ENCODE assay signal across 8 cellular contexts in the genomic region with DNA sequence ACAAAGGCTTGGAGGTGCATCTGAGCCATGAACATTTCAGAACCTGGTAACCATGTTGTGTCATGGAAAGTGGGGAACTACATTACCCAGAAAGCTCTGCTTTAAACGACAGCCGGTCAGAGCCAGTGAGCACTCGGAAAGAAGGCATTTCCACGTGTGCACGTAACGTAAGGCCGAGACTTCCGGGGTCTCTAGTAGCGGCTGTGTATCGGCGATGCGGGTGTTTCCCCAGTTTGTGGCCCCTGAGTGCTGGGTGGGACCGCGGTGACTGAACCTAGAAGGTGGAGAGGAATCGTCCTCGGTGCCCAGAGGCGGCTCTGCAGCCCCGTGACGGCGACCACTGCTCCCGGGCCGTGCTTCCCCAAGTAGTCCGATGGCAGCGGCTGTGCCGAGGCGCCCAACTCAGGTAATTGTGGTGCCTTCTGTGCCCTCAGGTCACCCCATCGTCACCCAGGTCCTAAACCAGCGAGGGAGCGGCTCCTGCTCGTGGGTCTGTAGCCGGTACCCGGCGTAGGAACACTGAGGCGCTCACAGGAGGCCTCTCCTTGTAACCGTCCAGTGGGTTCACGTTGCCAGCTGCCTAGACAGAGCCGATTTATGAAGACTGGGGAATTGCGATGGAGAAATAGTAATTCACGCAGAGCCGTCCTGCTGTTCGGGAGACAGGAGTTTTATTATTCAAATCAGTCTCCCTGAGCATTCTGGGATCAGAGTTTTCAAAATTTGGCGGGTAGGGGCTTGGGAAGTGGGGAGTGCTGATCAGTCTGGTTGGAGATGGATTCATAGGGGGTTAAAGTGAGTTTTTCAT. TPM values are rescaled to one million over a fixed set of nuclear protein-coding genes. Genes with fewer than 3 reads are reported as not detected.
DNase-seq lines count a peak whose midpoint lies in the region; ATAC-seq and TF ChIP-seq lines count a peak whose summit lies in the region.
"Not testable (repeated sequence)": the region's sequence is repeated elsewhere in the genome, so short reads cannot be mapped to it uniquely, and the experiment has no call there.

Gene ZNF587, plus strand, starts transcription at position 194 of the 808 bp plus-strand sequence. Its CDS starts 180 bp downstream, at position 374.

- peaks cover 0 to 11% of the 10 kb centered on the region in 2 donors for H3K36me3 ChIP-seq in vagina

- H3K4me3 ChIP-seq in astrocyte of the cerebellum (ENCODE audit: low read depth, low read length) (peak within 1 kb of the TSS; percentile 66), vagina (peak within 1 kb of the TSS; percentile 64 to 69)

- H3K9me3 ChIP-seq in vagina = not testable (repeated sequence)

- H3K27me3 ChIP-seq in vagina = not testable (repeated sequence)

- intact Hi-C loops in vagina (cut with DNase I) = not testable (repeated sequence)

- ATAC-seq in GM18498 (IDR thresholded peaks at IDR 0.05; ENCODE audit: unreplicated experiment) (peak; percentile 97), HG02885 (IDR thresholded peaks at IDR 0.05; ENCODE audit: poor library complexity, unreplicated experiment) (peak; percentile 98)

- H3K27ac ChIP-seq in vagina = peak within 1 kb of the TSS; percentile 11

- peak; percentile 7 for DNase-seq in NCI-H187 treated with DMSO at 0.1 percent for 48 hours (lab: John Stamatoyannopoulos, UW)
- peak; percentile 67 for DNase-seq in T-helper 9 cell
- DNase-seq in astrocyte of the cerebellum (ENCODE audit: low read depth) = peak; percentile 59
- DNase-seq in hippocampal formation (lab: John Stamatoyannopoulos, UW) = peak; percentile 54 to 76
- DNase-seq in renal cortical epithelial cell (ENCODE audit: low read depth) = peak; percentile 84
- not testable (repeated sequence) for DNase-seq in vagina (ENCODE audit: extremely low spot score in 2 of 2)

- in situ Hi-C loops in astrocyte of the cerebellum (cut with HindIII; ENCODE audit: low sequenced_read_pairs) = not testable (repeated sequence)

- H3K4me1 ChIP-seq in vagina = peaks cover 14% of the 10 kb centered on the region

- TF ChIP-seq POLR2A in vagina (IDR thresholded peaks at IDR 0.05) = not testable (repeated sequence)

- not testable (repeated sequence) for TF ChIP-seq CTCF in astrocyte of the cerebellum (IDR thresholded peaks at IDR 0.05; ENCODE audit: low read depth, low read length, missing control alignments); vagina (IDR thresholded peaks at IDR 0.05)

RNA-seq across cellular contexts. Expression of gene ZNF587, which starts in this region (rescaled TPM):
- total RNA-seq in renal cortical epithelial cell (29.0 and 75.3 TPM in 2 replicates), vagina (17.7 TPM)
